Comparison of ENCODE assay signal across 16 cellular contexts in genomic region chr10:126736737-126737136, GRCh38.
"Had no signal": no experiment of that assay in that cellular context is flagged by ENCODE, and none has a peak within 500 bp of the region (broad histone marks: within the 10 kb centered on the region; RNA-seq: fewer than 3 reads in every experiment).

No MANE protein-coding gene starts in this region.

- H3K4me1 ChIP-seq: breast epithelium, foreskin keratinocyte, tibial nerve, uterus had no signal

- H3K9me3 ChIP-seq: breast epithelium, tibial nerve, uterus had no signal

- H3K36me3 ChIP-seq: breast epithelium, tibial nerve, uterus had no signal

- H3K27ac ChIP-seq: breast epithelium, foreskin keratinocyte, skin epidermis, tibial nerve, uterus had no signal

- H3K27me3 ChIP-seq: breast epithelium, tibial nerve, uterus had no signal

- ATAC-seq: activated T-cell treated with anti-CD3 and anti-CD28 coated beads, Interleukin-2, amount 50 U/mL, for 72 hours; foreskin keratinocyte; left lobe of liver; stimulated activated naive CD8-positive, alpha-beta T cell treated with anti-CD3 and anti-CD28 coated beads, Interleukin-15, Interleukin-2, amounts not matched to agents 100 U/mL and 50 U/mL, for 24 hours had no signal

- H3K4me3 ChIP-seq: breast epithelium, skin epidermis, tibial nerve, uterus had no signal

- DNase-seq: activated CD4-positive, alpha-beta T cell treated with anti-CD3 and anti-CD28 coated beads, Interleukin-2, amount 50 U/mL, for 4 hours; activated effector memory CD4-positive, alpha-beta T cell treated with anti-CD3 and anti-CD28 coated beads, Interleukin-2, amount 50 U/mL, for 16 hours; activated naive CD4-positive, alpha-beta T cell treated with anti-CD3 and anti-CD28 coated beads, Interleukin-2, amount 50 U/mL, for 16 hours; activated T-cell treated with anti-CD3 and anti-CD28 coated beads, Interleukin-2, amount 50 U/mL, for 72 hours; aorta; effector CD8-positive, alpha-beta T cell; foreskin keratinocyte; hippocampal formation; mammary epithelial cell; occipital lobe; stimulated activated naive CD8-positive, alpha-beta T cell treated with anti-CD3 and anti-CD28 coated beads, Interleukin-15, Interleukin-2, amounts not matched to agents 100 U/mL and 50 U/mL, for 24 hours; uterus had no signal
